In the genomic region with DNA sequence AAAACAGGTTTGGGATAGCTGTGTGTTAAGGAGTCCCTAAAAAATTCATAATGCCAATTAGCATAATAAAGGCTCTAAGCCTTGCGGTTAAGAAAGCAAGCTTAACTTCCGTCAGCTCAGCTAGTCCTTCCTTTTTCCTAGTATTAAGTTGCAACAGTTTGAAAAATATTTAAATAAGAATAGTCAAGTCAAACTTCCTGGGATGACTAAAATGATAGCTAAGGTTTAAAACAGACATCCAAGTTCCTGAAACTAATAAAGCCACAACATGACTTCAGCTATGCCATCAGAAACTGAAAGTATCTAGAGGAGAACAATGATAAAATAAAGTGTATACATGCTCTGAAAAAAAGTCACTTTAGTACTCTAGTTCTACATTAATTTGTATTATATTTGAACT, we compare ENCODE assay signal across 8 cellular contexts. TPM values are rescaled to one million over a fixed set of nuclear protein-coding genes. Genes with fewer than 3 reads are reported as not detected.
DNase-seq lines count a peak whose midpoint lies in the region; ATAC-seq and TF ChIP-seq lines count a peak whose summit lies in the region.

No MANE protein-coding gene starts in this region.

- no peak for TF ChIP-seq EP300 in transverse colon (IDR thresholded peaks at IDR 0.05; ENCODE audit: low read depth)

- H3K4me1 ChIP-seq in right atrium auricular region (peaks cover 0 to 57% of the 10 kb centered on the region in 2 donors), transverse colon (peaks cover 13 to 64% (median 30%) of the 10 kb centered on the region in 4 donors)

- no peaks in the 10 kb centered on the region for H3K9me3 Mint-ChIP-seq in activated naive CD8-positive, alpha-beta T cell treated with anti-CD3 and anti-CD28 coated beads for 36 hours

- no peak for TF ChIP-seq POLR2A in transverse colon (IDR thresholded peaks at IDR 0.05)

- ATAC-seq in left cardiac atrium (no peak), GM21576 (IDR thresholded peaks at IDR 0.05; ENCODE audit: unreplicated experiment) (no peak)

- H3K27ac ChIP-seq in right atrium auricular region (peak overlapping the region; percentile 18 to 99), transverse colon (peak overlapping the region; percentile 50 to 100 (median 98)), WERI-Rb-1 (no peak overlapping the region)

- peak overlapping the region; percentile 96 for H3K4me3 Mint-ChIP-seq in activated naive CD8-positive, alpha-beta T cell treated with anti-CD3 and anti-CD28 coated beads for 36 hours

- H3K36me3 ChIP-seq in right atrium auricular region (no peaks in the 10 kb centered on the region), kidney epithelial cell (ENCODE audit: control insufficient read depth, insufficient read depth, low read length) (no peaks in the 10 kb centered on the region), transverse colon (no peaks in the 10 kb centered on the region), WERI-Rb-1 (peaks cover 16% of the 10 kb centered on the region)

- H3K9me3 ChIP-seq in right atrium auricular region = no peaks in the 10 kb centered on the region
- no peaks in the 10 kb centered on the region for H3K9me3 ChIP-seq in transverse colon
- H3K9me3 ChIP-seq in WERI-Rb-1 (ENCODE audit: severe bottlenecking) = no peaks in the 10 kb centered on the region

- TF ChIP-seq CTCF in right atrium auricular region (IDR thresholded peaks at IDR 0.05) (no peak), kidney epithelial cell (IDR thresholded peaks at IDR 0.05; ENCODE audit: insufficient read depth, low read length, poor library complexity, severe bottlenecking) (no peak), transverse colon (IDR thresholded peaks at IDR 0.05) (no peak), WERI-Rb-1 (IDR thresholded peaks at IDR 0.05; ENCODE audit: low read depth, low read length) (no peak)

- no peak for DNase-seq in right atrium auricular region (ENCODE audit: low spot score)
- DNase-seq in left cardiac atrium = no peak
- DNase-seq in activated naive CD8-positive, alpha-beta T cell treated with anti-CD3 and anti-CD28 coated beads for 36 hours = no peak
- DNase-seq in kidney epithelial cell (ENCODE audit: low read depth) = no peak
- DNase-seq in transverse colon = no peak
- DNase-seq in NCI-H187 treated with DMSO at 0.1 percent for 48 hours (lab: John Stamatoyannopoulos, UW) = no peak
- no peak for DNase-seq in WERI-Rb-1

- peak overlapping the region; percentile 60 for H3K27ac Mint-ChIP-seq in activated naive CD8-positive, alpha-beta T cell treated with anti-CD3 and anti-CD28 coated beads for 36 hours

- H3K4me3 ChIP-seq in right atrium auricular region (peak overlapping the region; percentile 3 to 96), kidney epithelial cell (ENCODE audit: low read depth, low read length) (peak overlapping the region; percentile 94), transverse colon (peak overlapping the region in 3 of 4 donors; percentile 83 to 94 (median 91)), WERI-Rb-1 (ENCODE audit: low read depth, low read length) (no peak overlapping the region)

- no peaks in the 10 kb centered on the region for H3K27me3 Mint-ChIP-seq in activated naive CD8-positive, alpha-beta T cell treated with anti-CD3 and anti-CD28 coated beads for 36 hours

- in situ Hi-C loops in transverse colon (cut with MboI; ENCODE audit: low pct_ligation_motif_present in 1 of 4, low pct_unique_long_range_greater_than_20kb in 1 of 4, low sequenced_read_pairs in 3 of 4) = no loop called here

- intact Hi-C loops in left cardiac atrium (cut with DNase I) = loop anchor here in 1 of 2 donors (10.0 kb wide), 1 partner anchor 114 kb away; the partner anchor contains the start of gene RARS2
- intact Hi-C loops in transverse colon (cut with DNase I; ENCODE audit: low total_unique reads) = no loop called here

- H3K4me1 Mint-ChIP-seq in activated naive CD8-positive, alpha-beta T cell treated with anti-CD3 and anti-CD28 coated beads for 36 hours = peaks cover 49% of the 10 kb centered on the region

- 22 to 25% methylated on average over 2 of the region's 2 CpGs for WGBS in transverse colon (ENCODE audit: low coverage in 1 of 2), 2 donors

- H3K27me3 ChIP-seq in right atrium auricular region (no peaks in the 10 kb centered on the region), kidney epithelial cell (ENCODE audit: control insufficient read depth, insufficient read depth, low read length) (no peaks in the 10 kb centered on the region), transverse colon (no peaks in the 10 kb centered on the region), WERI-Rb-1 (ENCODE audit: insufficient read depth, low read depth, severe bottlenecking) (no peaks in the 10 kb centered on the region)

- peaks cover 40% of the 10 kb centered on the region for H3K36me3 Mint-ChIP-seq in activated naive CD8-positive, alpha-beta T cell treated with anti-CD3 and anti-CD28 coated beads for 36 hours

RNA-seq across cellular contexts. Expression of gene AKIRIN2, which starts 3.4 kb away (rescaled TPM):
- total RNA-seq in right atrium auricular region (10 to 100 TPM; 27.2 to 29.4 TPM), left cardiac atrium (10 to 100 TPM; 34.0 to 38.1 TPM), kidney epithelial cell (34.1 and 38.5 TPM in 2 replicates), transverse colon (10 to 100 TPM; 16.3 to 44.9 (median 20.7) TPM)
- 10 to 100 TPM; 47.5 to 48.7 TPM for total RNA-seq in activated naive CD8-positive, alpha-beta T cell treated with anti-CD3 and anti-CD28 coated beads for 36 hours
